In genomic region chr19:624433-625109, GRCh38 we compare ENCODE assay signal across 1 cellular context.
TF ChIP-seq lines count a peak whose summit lies in the region.

No MANE protein-coding gene starts in this region.

TF ChIP-seq in HepG2, 621 proteins besides CTCF, POLR2A, EP300 and RAD21:
- TF ChIP-seq ARHGAP35 (CRISPR knock-in tag; IDR thresholded peaks at IDR 0.05; ENCODE audit: borderline replicate concordance): no peak
- no peak for TF ChIP-seq RCOR2 (CRISPR knock-in tag; IDR thresholded peaks at IDR 0.05)
- TF ChIP-seq AGO2 (optimal IDR thresholded peaks at IDR 0.05; ENCODE audit: low read depth, low read length): peak; percentile 82
- TF ChIP-seq HNRNPLL (IDR thresholded peaks at IDR 0.05; ENCODE audit: low read depth, low read length, poor library complexity, severe bottlenecking): no peak
- TF ChIP-seq RBFOX2 (IDR thresholded peaks at IDR 0.05; ENCODE audit: low read depth, low read length): peak; percentile 59; the same call in 1 of the 2 replicates
